ENCODE assay signal across 8 cellular contexts in genomic region chr10:87817291-87817872, GRCh38. TPM values are rescaled to one million over a fixed set of nuclear protein-coding genes. Genes with fewer than 3 reads are reported as not detected.
DNase-seq lines count a peak whose midpoint lies in the region; ATAC-seq and TF ChIP-seq lines count a peak whose summit lies in the region.

No MANE protein-coding gene starts in this region.

- peak overlapping the region; percentile 86 for H3K27ac ChIP-seq in HCT116 (ENCODE audit: low read depth, low read length)

- peak overlapping the region; percentile 93 for H3K9ac ChIP-seq in HCT116 (ENCODE audit: low read length)

- H3K9me2 ChIP-seq in HCT116 (ENCODE audit: insufficient read depth) = no peaks in the 10 kb centered on the region

- TF ChIP-seq CTCF in HCT116 (IDR thresholded peaks at IDR 0.05 in 2 of 3, conservative IDR thresholded peaks at IDR 0.05 in 1 of 3; ENCODE audit: borderline replicate concordance in 1 of 3, insufficient read depth in 1 of 3, low read depth in 2 of 3, low read length in 2 of 3) (no peak), choroid plexus epithelial cell (conservative IDR thresholded peaks at IDR 0.05; ENCODE audit: low read depth, low read length) (no peak), mesothelial cell of epicardium (IDR thresholded peaks at IDR 0.05; ENCODE audit: unreplicated experiment) (no peak)

- TF ChIP-seq POLR2A in HCT116 (IDR thresholded peaks at IDR 0.05; ENCODE audit: borderline replicate concordance, extremely low read depth, insufficient read depth, insufficient read length) = no peak

- H3K27me3 Mint-ChIP-seq in mesothelial cell of epicardium (ENCODE audit: low read depth) = no peaks in the 10 kb centered on the region

- H3K4me1 Mint-ChIP-seq in mesothelial cell of epicardium = peaks cover 29% of the 10 kb centered on the region

- peaks cover 0 to 6% of the 10 kb centered on the region in 2 experiments; a peak in 1 of 4 replicates for H3K36me3 ChIP-seq in HCT116 (ENCODE audit: control insufficient read depth in 1 of 2, insufficient read depth in 2 of 2, low read length in 2 of 2)

- H3K9me3 Mint-ChIP-seq in mesothelial cell of epicardium = no peaks in the 10 kb centered on the region

- peaks cover 4% of the 10 kb centered on the region for H3K36me3 Mint-ChIP-seq in mesothelial cell of epicardium

- H3K4me2 ChIP-seq in HCT116 (ENCODE audit: low read length) = peak overlapping the region; percentile 98

- BruUV-seq in HCT116 (replicated peaks; lab: Mats Ljungman, UMichigan) = TSS peak; percentile 44

- POLR2A ChIA-PET in HCT116 (lab: Charles Lee) = interaction anchor here (1.0 to 1.7 kb wide), 4 partner anchors 10 to 568 kb away, joined by 3 to 6 read pairs (median 4); no protein-coding TSS in a partner anchor

- no peak for TF ChIP-seq RAD21 in HCT116 (IDR thresholded peaks at IDR 0.05; ENCODE audit: low read depth)

- peak overlapping the region; percentile 83 to 85 for H3K4me3 ChIP-seq in HCT116 (replicated peaks in 1 of 2; ENCODE audit: low read depth in 1 of 2, low read length in 2 of 2)
- peak overlapping the region; percentile 91 for H3K4me3 ChIP-seq in choroid plexus epithelial cell (ENCODE audit: low read depth, low read length)

- CTCF ChIA-PET in HCT116 (lab: Charles Lee) = interaction anchor here (1.0 kb wide), 1 partner anchor 23 kb away, joined by 3 read pairs; no protein-coding TSS in a partner anchor

- peaks cover 57% of the 10 kb centered on the region for H3K79me2 ChIP-seq in HCT116 (ENCODE audit: insufficient read depth, low read length)

- peak; percentile 4 for DNase-seq in NCI-H1105 treated with DMSO at 0.1 percent for 48 hours (lab: John Stamatoyannopoulos, UW)
- DNase-seq in NCI-H1105 (lab: John Stamatoyannopoulos, UW) = no peak
- no peak for DNase-seq in HCT116 (ENCODE audit: low read depth, low spot score)
- DNase-seq in NCI-H460 (ENCODE audit: extremely low read depth, low read depth) = peak; percentile 16
- peak; percentile 15 for DNase-seq in choroid plexus epithelial cell (ENCODE audit: low read depth)
- DNase-seq in mesothelial cell of epicardium (ENCODE audit: low spot score in 2 of 2, unreplicated experiment in 2 of 2) = no peak
- no peak for DNase-seq in cerebellar cortex (ENCODE audit: low spot score)
- DNase-seq in kidney tubule cell (ENCODE audit: low spot score) = no peak

- no peaks in the 10 kb centered on the region for H3K9me3 ChIP-seq in HCT116 (ENCODE audit: control insufficient read depth in 1 of 2, insufficient read depth in 1 of 2, low read depth in 1 of 2, low read length in 2 of 2)

- no peak overlapping the region for H2AFZ ChIP-seq in HCT116 (ENCODE audit: low read depth, low read length, poor library complexity, severe bottlenecking)

- intact Hi-C loops in HCT116 (cut with micrococcal nuclease) = no loop called here

- H3K27me3 ChIP-seq in HCT116 (ENCODE audit: insufficient read depth, low read length) = no peaks in the 10 kb centered on the region

- peaks cover 18% of the 10 kb centered on the region; the same call in 1 of the 2 replicates for H4K20me1 ChIP-seq in HCT116 (ENCODE audit: insufficient read depth)

- H3K4me1 ChIP-seq in HCT116 (ENCODE audit: control insufficient read depth in 1 of 2, insufficient read depth in 2 of 2, low read length in 2 of 2) = peaks cover 7 to 22% of the 10 kb centered on the region in 2 experiments

- H3K27ac Mint-ChIP-seq in mesothelial cell of epicardium = peak overlapping the region; percentile 98

- ATAC-seq in HCT116 = peak; percentile 42; the same call in 1 of the 2 replicates

- peak overlapping the region; percentile 78 for H3K4me3 Mint-ChIP-seq in mesothelial cell of epicardium

- RAD21 ChIA-PET in HCT116 (lab: Charles Lee; ENCODE audit: low non-redundant PET in 1 of 2, low total read pairs in 2 of 2, uncharacterized antibody in 2 of 2, unreplicated experiment in 2 of 2) = no interaction called here

TF ChIP-seq in HCT116, 20 proteins besides CTCF, POLR2A, EP300 and RAD21:
- TF ChIP-seq CBX3 (IDR thresholded peaks at IDR 0.05; ENCODE audit: low read depth) (no peak), SIN3A (IDR thresholded peaks at IDR 0.05; ENCODE audit: low read depth) (no peak), TCF7L2 (IDR thresholded peaks at IDR 0.05; ENCODE audit: borderline replicate concordance, extremely low read depth, insufficient read depth, insufficient read length) (no peak), ELF1 (IDR thresholded peaks at IDR 0.05; ENCODE audit: borderline replicate concordance, low read depth) (no peak), EGR1 (IDR thresholded peaks at IDR 0.05; ENCODE audit: low read depth) (no peak), SP1 (IDR thresholded peaks at IDR 0.05; ENCODE audit: low read depth) (no peak), ATF3 (IDR thresholded peaks at IDR 0.05) (no peak), FOSL1 (IDR thresholded peaks at IDR 0.05; ENCODE audit: low read depth) (no peak), POLR2AphosphoS5 (IDR thresholded peaks at IDR 0.05; ENCODE audit: low read depth, low read length) (no peak), REST (IDR thresholded peaks at IDR 0.05; ENCODE audit: low read depth) (no peak)

RNA-seq across cellular contexts. Expression of gene ATAD1, which starts 0.6 kb away (rescaled TPM):
- total RNA-seq in HCT116 (2021; ENCODE audit: unreplicated experiment) = 66.4 TPM
- 17.5 and 22.0 TPM in 2 replicates for polyA plus RNA-seq in HCT116 (2012)
- 232 TPM in 2 replicates for total RNA-seq in NCI-H460 (2014; rRNA removed; shearing (Covaris generic))
- 111 and 158 TPM in 2 replicates for polyA plus RNA-seq in NCI-H460 (2014; cell fraction: nucleus; rRNA removed)
- 49.1 to 54.3 TPM (median 50.2 TPM) in 3 replicates for total RNA-seq in mesothelial cell of epicardium

RNA-seq across cellular contexts. Expression of gene KLLN, which starts 46.0 kb away (rescaled TPM):
- 1.4 TPM for total RNA-seq in HCT116 (2021; ENCODE audit: unreplicated experiment)
- polyA plus RNA-seq in HCT116 (2012) = 0.37 and 0.51 TPM in 2 replicates
- total RNA-seq in NCI-H460 (2014; rRNA removed; shearing (Covaris generic)) = 1.6 and 2.1 TPM in 2 replicates
- 1.4 TPM in 2 replicates for polyA plus RNA-seq in NCI-H460 (2014; cell fraction: nucleus; rRNA removed)
- 1.1 to 1.2 TPM (median 1.2 TPM) in 3 replicates for total RNA-seq in mesothelial cell of epicardium

RNA-seq across cellular contexts. Expression of gene PTEN, which starts 46.0 kb away (rescaled TPM):
- total RNA-seq in HCT116 (2021; ENCODE audit: unreplicated experiment) (58.7 TPM), mesothelial cell of epicardium (72.7 to 77.9 TPM (median 72.7 TPM) in 3 replicates)
- 25.2 and 30.5 TPM in 2 replicates for polyA plus RNA-seq in HCT116 (2012)
- 166 and 194 TPM in 2 replicates for total RNA-seq in NCI-H460 (2014; rRNA removed; shearing (Covaris generic))
- 50.6 and 64.0 TPM in 2 replicates for polyA plus RNA-seq in NCI-H460 (2014; cell fraction: nucleus; rRNA removed)

Comparison
In these comparisons a context has a peak if more than half of its experiments do, and no peak if none do; other contexts are left out.
1. DNase-seq: peak in NCI-H1105 treated with DMSO at 0.1 percent for 48 hours (single experiment), NCI-H460 (single experiment) and choroid plexus epithelial cell (single experiment); none in NCI-H1105 (single experiment), HCT116 (single experiment), mesothelial cell of epicardium (0 of 2), cerebellar cortex (single experiment) and kidney tubule cell (single experiment).